Comparison of ENCODE assay signal across 27 cellular contexts in the genomic region with DNA sequence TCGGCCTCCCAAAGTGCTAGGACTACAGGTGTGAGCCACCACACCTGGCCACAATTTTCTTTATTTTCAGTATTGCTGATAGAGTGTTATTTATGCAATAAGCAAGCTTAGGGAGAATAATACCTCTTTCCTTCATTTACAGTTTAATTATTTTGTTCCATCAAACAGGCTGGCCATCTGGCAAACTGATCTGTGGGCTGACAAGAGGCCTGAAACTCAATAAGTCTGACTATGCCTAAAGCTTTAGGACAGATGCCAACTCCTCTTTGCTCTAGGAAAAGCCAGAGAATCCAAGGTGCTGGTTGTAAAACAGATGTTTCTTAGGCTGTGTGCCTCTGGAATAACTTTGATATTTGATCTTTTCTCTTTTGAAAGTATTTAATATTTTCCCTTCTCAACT.
"Had no signal": no experiment of that assay in that cellular context is flagged by ENCODE, and none has a peak within 500 bp of the region (broad histone marks: within the 10 kb centered on the region; RNA-seq: fewer than 3 reads in every experiment).

No MANE protein-coding gene starts in this region.

- H3K27ac ChIP-seq: RWPE1, SJCRH30 had no signal

- H3K4me1 ChIP-seq: SJCRH30 had no signal

- H3K27me3 ChIP-seq: MG63, SJCRH30 had no signal

- H3K4me3 ChIP-seq: MG63, SJCRH30 had no signal

- DNase-seq: activated B cell treated with CpG ODN at 0.5 μM for 24 hours; activated CD4-positive, alpha-beta T cell treated with anti-CD3 and anti-CD28 coated beads for 1 hour; activated CD4-positive, alpha-beta T cell treated with anti-CD3 and anti-CD28 coated beads, Interleukin-2, amount 10 ng/mL, durations not matched to agents 24 days and 14 days; activated CD4-positive, alpha-beta T cell treated with anti-CD3 and anti-CD28 coated beads, Interleukin-2, amount 50 U/mL, for 48 hours; activated CD8-positive, alpha-beta memory T cell treated with anti-CD3 and anti-CD28 coated beads, Interleukin-2, amount 10 ng/mL, durations not matched to agents 7 days and 5 days; activated gamma-delta T cell; activated naive CD4-positive, alpha-beta T cell treated with anti-CD3 and anti-CD28 coated beads for 36 hours; activated T-cell treated with anti-CD3 and anti-CD28 coated beads, Interleukin-2, amount 50 U/mL, for 24 hours; amygdala; MG63; MV-4-11; NCI-H1092 treated with DMSO at 0.1 percent for 48 hours; NCI-H1417 treated with DMSO at 0.1 percent for 48 hours; NCI-H1694; NCI-H2029; NCI-H2107; NCI-H526; NCI-H774; NK-92 treated with Interleukin-12 subunit alpha and Interleukin-12 subunit beta, amount 100 ng/mL, for 24 hours; OCI-M1; Right ventricle myocardium superior; SJCRH30; T-cell; T-helper 2 cell; T1000 had no signal

- ATAC-seq: activated CD8-positive, alpha-beta memory T cell treated with anti-CD3 and anti-CD28 coated beads, Interleukin-2, amount 10 ng/mL, durations not matched to agents 7 days and 5 days; Panc1; T-cell had no signal

- H3K36me3 ChIP-seq: MG63, SJCRH30 had no signal

- H3K9me3 ChIP-seq: MG63, SJCRH30 had no signal
